Comparison of ENCODE assay signal across 22 cellular contexts in genomic region chr3:67737158-67737557, GRCh38.
DNase-seq lines count a peak whose midpoint lies in the region; ATAC-seq and TF ChIP-seq lines count a peak whose summit lies in the region.
"Had no signal": no experiment of that assay in that cellular context is flagged by ENCODE, and none has a peak within 500 bp of the region (broad histone marks: within the 10 kb centered on the region; RNA-seq: fewer than 3 reads in every experiment).

No MANE protein-coding gene starts in this region.

- H3K4me1 Mint-ChIP-seq in activated CD8-positive, alpha-beta T cell treated with anti-CD3 and anti-CD28 coated beads for 36 hours (ENCODE audit: low read depth), result peaks cover 50% of the 10 kb centered on the region
- H3K4me1 Mint-ChIP-seq in activated CD8-positive, alpha-beta T cell treated with anti-CD3 and anti-CD28 coated beads, Interleukin-2, amount 10 ng/mL, durations not matched to agents 7 days and 5 days (ENCODE audit: low read depth), result peaks cover 16% of the 10 kb centered on the region
- peaks cover 11 to 69% (median 50%) of the 10 kb centered on the region in 4 donors for H3K4me1 Mint-ChIP-seq in CD4-positive, CD25-positive, alpha-beta regulatory T cell
- peaks cover 63% of the 10 kb centered on the region for H3K4me1 Mint-ChIP-seq in CD8-positive, alpha-beta T cell (ENCODE audit: low read depth)
- H3K4me1 Mint-ChIP-seq in naive thymus-derived CD4-positive, alpha-beta T cell, result peaks cover 15 to 89% (median 77%) of the 10 kb centered on the region in 7 donors
- H3K4me1 Mint-ChIP-seq: IgD-negative memory B cell had no signal

- H3K36me3 ChIP-seq in CD4-positive, CD25-positive, alpha-beta regulatory T cell (ENCODE audit: control insufficient read depth, insufficient read depth, low read length), result no peaks in the 10 kb centered on the region
- no peaks in the 10 kb centered on the region for H3K36me3 ChIP-seq in CD8-positive, alpha-beta T cell (ENCODE audit: insufficient read depth, low read length)
- no peaks in the 10 kb centered on the region for H3K36me3 ChIP-seq in naive thymus-derived CD4-positive, alpha-beta T cell (ENCODE audit: control insufficient read depth in 2 of 3, insufficient read depth in 3 of 3, low read length in 3 of 3)
- H3K36me3 ChIP-seq in A673 (ENCODE audit: insufficient read depth, low read length, poor library complexity, severe bottlenecking), result no peaks in the 10 kb centered on the region
- H3K36me3 ChIP-seq: SJCRH30 had no signal

- DNase-seq in activated CD8-positive, alpha-beta T cell treated with anti-CD3 and anti-CD28 coated beads for 36 hours, result no peak
- no peak for DNase-seq in activated CD8-positive, alpha-beta T cell treated with anti-CD3 and anti-CD28 coated beads, Interleukin-2, amount 10 ng/mL, durations not matched to agents 7 days and 5 days
- DNase-seq in CD4-positive, CD25-positive, alpha-beta regulatory T cell, result no peak
- no peak for DNase-seq in CD8-positive, alpha-beta T cell
- DNase-seq in naive thymus-derived CD4-positive, alpha-beta T cell, result no peak
- DNase-seq in cerebellar cortex (ENCODE audit: low spot score), result no peak
- no peak for DNase-seq in A673 (ENCODE audit: low spot score)
- DNase-seq: COR-L47, DMS53, MM.1S, NCI-H2029, NCI-H446, NCI-H524 treated with DMSO at 0.1 percent for 48 hours, NCI-H774, PC-9, SJCRH30 had no signal

- POLR2A ChIA-PET in activated CD8-positive, alpha-beta T cell treated with anti-CD3 and anti-CD28 coated beads for 36 hours (lab: Charles Lee), result no interaction called here
- POLR2A ChIA-PET in activated CD8-positive, alpha-beta T cell treated with anti-CD3 and anti-CD28 coated beads, Interleukin-2, amount 10 ng/mL, durations not matched to agents 7 days and 5 days (lab: Charles Lee), result interaction anchor here (1.0 kb wide), 1 partner anchor 83 kb away, joined by 5 read pairs; the partner anchor contains the start of gene SUCLG2
- POLR2A ChIA-PET in CD8-positive, alpha-beta T cell (lab: Charles Lee), result interaction anchor here (1.2 to 5.9 kb wide), 5 partner anchors 14 to 137 kb away, joined by 3 to 32 read pairs (median 5); partner anchors contain the start of gene SUCLG2
- POLR2A ChIA-PET in naive thymus-derived CD4-positive, alpha-beta T cell (lab: Charles Lee), result interaction anchor here (0.6 to 5.1 kb wide), 11 partner anchors 9 to 89 kb away, joined by 3 to 59 read pairs (median 4); partner anchors contain the start of gene SUCLG2
- POLR2A ChIA-PET in A673 (lab: Charles Lee; ENCODE audit: low non-redundant PET), result no interaction called here

- peak overlapping the region; percentile 75 for H3K27ac Mint-ChIP-seq in activated CD8-positive, alpha-beta T cell treated with anti-CD3 and anti-CD28 coated beads for 36 hours
- H3K27ac Mint-ChIP-seq in activated CD8-positive, alpha-beta T cell treated with anti-CD3 and anti-CD28 coated beads, Interleukin-2, amount 10 ng/mL, durations not matched to agents 7 days and 5 days, result no peak overlapping the region
- H3K27ac Mint-ChIP-seq in CD4-positive, CD25-positive, alpha-beta regulatory T cell, result peak overlapping the region; percentile 88 to 97 (median 89)
- peak overlapping the region; percentile 93 for H3K27ac Mint-ChIP-seq in CD8-positive, alpha-beta T cell
- peak overlapping the region in 8 of 9 donors; percentile 79 to 98 (median 95) for H3K27ac Mint-ChIP-seq in naive thymus-derived CD4-positive, alpha-beta T cell

- no TSS peak for BruUV-seq in A673 (replicated peaks; lab: Mats Ljungman, UMichigan)

- H3K9me3 ChIP-seq in CD4-positive, CD25-positive, alpha-beta regulatory T cell (ENCODE audit: control insufficient read depth in 2 of 2, low read length in 2 of 2), result no peaks in the 10 kb centered on the region
- peaks cover 4% of the 10 kb centered on the region for H3K9me3 ChIP-seq in CD8-positive, alpha-beta T cell (ENCODE audit: low read length)
- H3K9me3 ChIP-seq in naive thymus-derived CD4-positive, alpha-beta T cell (ENCODE audit: control insufficient read depth in 2 of 3, low read length in 3 of 3), result peaks cover 0 to 4% (median 0%) of the 10 kb centered on the region in 3 experiments
- no peaks in the 10 kb centered on the region for H3K9me3 ChIP-seq in A673 (ENCODE audit: low read depth, low read length, poor library complexity, severe bottlenecking)
- H3K9me3 ChIP-seq: A549, SJCRH30 had no signal

- no peaks in the 10 kb centered on the region for H3K27me3 Mint-ChIP-seq in activated CD8-positive, alpha-beta T cell treated with anti-CD3 and anti-CD28 coated beads for 36 hours
- no peaks in the 10 kb centered on the region for H3K27me3 Mint-ChIP-seq in activated CD8-positive, alpha-beta T cell treated with anti-CD3 and anti-CD28 coated beads, Interleukin-2, amount 10 ng/mL, durations not matched to agents 7 days and 5 days (ENCODE audit: low read depth)
- H3K27me3 Mint-ChIP-seq in CD4-positive, CD25-positive, alpha-beta regulatory T cell, result no peaks in the 10 kb centered on the region
- H3K27me3 Mint-ChIP-seq in CD8-positive, alpha-beta T cell (ENCODE audit: low read depth), result no peaks in the 10 kb centered on the region
- H3K27me3 Mint-ChIP-seq in naive thymus-derived CD4-positive, alpha-beta T cell, result no peaks in the 10 kb centered on the region
- H3K27me3 Mint-ChIP-seq: IgD-negative memory B cell had no signal

- intact Hi-C loops in activated CD8-positive, alpha-beta T cell treated with anti-CD3 and anti-CD28 coated beads for 36 hours (cut with micrococcal nuclease), result no loop called here
- intact Hi-C loops in CD8-positive, alpha-beta T cell (cut with DNase I, micrococcal nuclease), result no loop called here
- intact Hi-C loops in naive thymus-derived CD4-positive, alpha-beta T cell (cut with micrococcal nuclease), result loop anchor here in 1 of 2 donors (1.0 to 10.0 kb wide), 4 partner anchors 8 to 318 kb away; no protein-coding TSS in a partner anchor
- intact Hi-C loops in A673 (cut with micrococcal nuclease; ENCODE audit: unreplicated experiment), result no loop called here

- peaks cover 10% of the 10 kb centered on the region for H3K9me3 Mint-ChIP-seq in activated CD8-positive, alpha-beta T cell treated with anti-CD3 and anti-CD28 coated beads for 36 hours
- no peaks in the 10 kb centered on the region for H3K9me3 Mint-ChIP-seq in activated CD8-positive, alpha-beta T cell treated with anti-CD3 and anti-CD28 coated beads, Interleukin-2, amount 10 ng/mL, durations not matched to agents 7 days and 5 days (ENCODE audit: insufficient read depth)
- H3K9me3 Mint-ChIP-seq in CD4-positive, CD25-positive, alpha-beta regulatory T cell, result peaks cover 0 to 13% (median 3%) of the 10 kb centered on the region in 7 donors
- H3K9me3 Mint-ChIP-seq in CD8-positive, alpha-beta T cell, result peaks cover 6% of the 10 kb centered on the region
- H3K9me3 Mint-ChIP-seq in naive thymus-derived CD4-positive, alpha-beta T cell, result peaks cover 2 to 49% (median 17%) of the 10 kb centered on the region in 11 donors

- H3K4me3 ChIP-seq in CD4-positive, CD25-positive, alpha-beta regulatory T cell (ENCODE audit: low read depth, low read length), result peak overlapping the region; percentile 70
- H3K4me3 ChIP-seq in CD8-positive, alpha-beta T cell (ENCODE audit: low read depth, low read length), result no peak overlapping the region
- no peak overlapping the region for H3K4me3 ChIP-seq in naive thymus-derived CD4-positive, alpha-beta T cell (ENCODE audit: low read length)
- H3K4me3 ChIP-seq in A673 (ENCODE audit: low read depth, low read length, poor library complexity, severe bottlenecking), result no peak overlapping the region
- H3K4me3 ChIP-seq: A549, PC-9, SJCRH30 had no signal

- H3K4me3 Mint-ChIP-seq in activated CD8-positive, alpha-beta T cell treated with anti-CD3 and anti-CD28 coated beads for 36 hours, result no peak overlapping the region
- H3K4me3 Mint-ChIP-seq in activated CD8-positive, alpha-beta T cell treated with anti-CD3 and anti-CD28 coated beads, Interleukin-2, amount 10 ng/mL, durations not matched to agents 7 days and 5 days, result no peak overlapping the region
- peak overlapping the region; percentile 13 to 83 (median 56) for H3K4me3 Mint-ChIP-seq in CD4-positive, CD25-positive, alpha-beta regulatory T cell
- H3K4me3 Mint-ChIP-seq in CD8-positive, alpha-beta T cell, result peak overlapping the region; percentile 65
- peak overlapping the region in 9 of 10 donors; percentile 39 to 85 (median 75) for H3K4me3 Mint-ChIP-seq in naive thymus-derived CD4-positive, alpha-beta T cell
- H3K4me3 Mint-ChIP-seq: IgD-negative memory B cell had no signal

- H3K27ac ChIP-seq in CD4-positive, CD25-positive, alpha-beta regulatory T cell (ENCODE audit: insufficient read depth, low read length, poor library complexity, severe bottlenecking), result peak overlapping the region; percentile 63
- H3K27ac ChIP-seq in CD8-positive, alpha-beta T cell (ENCODE audit: low read depth, low read length), result peak overlapping the region; percentile 16
- H3K27ac ChIP-seq in naive thymus-derived CD4-positive, alpha-beta T cell (ENCODE audit: low read depth, low read length), result peak overlapping the region; percentile 62
- H3K27ac ChIP-seq in A673 (ENCODE audit: low read depth, low read length, poor library complexity, severe bottlenecking), result no peak overlapping the region
- H3K27ac ChIP-seq: A549, C4-2B, HL-60, KMS-11, PC-9, SJCRH30 had no signal

- H3K4me1 ChIP-seq in CD4-positive, CD25-positive, alpha-beta regulatory T cell (ENCODE audit: control insufficient read depth, insufficient read depth, low read length, poor library complexity, severe bottlenecking), result peaks cover 30% of the 10 kb centered on the region
- H3K4me1 ChIP-seq in CD8-positive, alpha-beta T cell (ENCODE audit: insufficient read depth, low read length), result peaks cover 57% of the 10 kb centered on the region
- H3K4me1 ChIP-seq in naive thymus-derived CD4-positive, alpha-beta T cell (ENCODE audit: control insufficient read depth in 2 of 2, insufficient read depth in 2 of 2, low read length in 2 of 2), result peaks cover 6 to 63% of the 10 kb centered on the region in 2 donors
- no peaks in the 10 kb centered on the region for H3K4me1 ChIP-seq in A673 (ENCODE audit: insufficient read depth, low read length, poor library complexity, severe bottlenecking)
- H3K4me1 ChIP-seq: A549, SJCRH30 had no signal

- TF ChIP-seq CTCF in activated CD8-positive, alpha-beta T cell treated with anti-CD3 and anti-CD28 coated beads for 36 hours (IDR thresholded peaks at IDR 0.05), result no peak
- TF ChIP-seq CTCF in CD8-positive, alpha-beta T cell (IDR thresholded peaks at IDR 0.05), result no peak
- no peak for TF ChIP-seq CTCF in A673 (conservative IDR thresholded peaks at IDR 0.05; ENCODE audit: low read depth, low read length)

- peaks cover 6% of the 10 kb centered on the region for H3K36me3 Mint-ChIP-seq in activated CD8-positive, alpha-beta T cell treated with anti-CD3 and anti-CD28 coated beads for 36 hours (ENCODE audit: low read depth)
- H3K36me3 Mint-ChIP-seq in activated CD8-positive, alpha-beta T cell treated with anti-CD3 and anti-CD28 coated beads, Interleukin-2, amount 10 ng/mL, durations not matched to agents 7 days and 5 days (ENCODE audit: low read depth), result peaks cover 10% of the 10 kb centered on the region
- peaks cover 4% of the 10 kb centered on the region for H3K36me3 Mint-ChIP-seq in CD4-positive, CD25-positive, alpha-beta regulatory T cell
- peaks cover 16% of the 10 kb centered on the region for H3K36me3 Mint-ChIP-seq in CD8-positive, alpha-beta T cell
- H3K36me3 Mint-ChIP-seq in naive thymus-derived CD4-positive, alpha-beta T cell, result peaks cover 8 to 39% (median 26%) of the 10 kb centered on the region in 5 donors

- ATAC-seq in activated CD8-positive, alpha-beta T cell treated with anti-CD3 and anti-CD28 coated beads for 36 hours, result no peak
- no peak for ATAC-seq in activated CD8-positive, alpha-beta T cell treated with anti-CD3 and anti-CD28 coated beads, Interleukin-2, amount 10 ng/mL, durations not matched to agents 7 days and 5 days
- no peak for ATAC-seq in CD4-positive, CD25-positive, alpha-beta regulatory T cell (ENCODE audit: low read depth in 2 of 2)
- no peak for ATAC-seq in CD8-positive, alpha-beta T cell
- ATAC-seq in naive thymus-derived CD4-positive, alpha-beta T cell, result no peak
- ATAC-seq: A549, Right ventricle myocardium inferior had no signal

- CTCF ChIA-PET in activated CD8-positive, alpha-beta T cell treated with anti-CD3 and anti-CD28 coated beads for 36 hours (lab: Charles Lee), result interaction anchor here (1.1 to 1.6 kb wide), 2 partner anchors 9 to 53 kb away, joined by 3 to 5 read pairs; no protein-coding TSS in a partner anchor
- CTCF ChIA-PET in activated CD8-positive, alpha-beta T cell treated with anti-CD3 and anti-CD28 coated beads, Interleukin-2, amount 10 ng/mL, durations not matched to agents 7 days and 5 days (lab: Charles Lee), result no interaction called here
- CTCF ChIA-PET in CD8-positive, alpha-beta T cell (lab: Charles Lee), result no interaction called here
- CTCF ChIA-PET in naive thymus-derived CD4-positive, alpha-beta T cell (lab: Charles Lee), result interaction anchor here (0.7 to 3.4 kb wide), 6 partner anchors 15 to 143 kb away, joined by 3 to 14 read pairs (median 4); partner anchors contain the start of gene SUCLG2
- CTCF ChIA-PET in A673 (lab: Charles Lee), result no interaction called here

- no peaks in the 10 kb centered on the region for H3K27me3 ChIP-seq in CD4-positive, CD25-positive, alpha-beta regulatory T cell (ENCODE audit: control insufficient read depth, insufficient read depth, low read length)
- H3K27me3 ChIP-seq in CD8-positive, alpha-beta T cell (ENCODE audit: insufficient read depth, low read length), result no peaks in the 10 kb centered on the region
- no peaks in the 10 kb centered on the region for H3K27me3 ChIP-seq in naive thymus-derived CD4-positive, alpha-beta T cell (ENCODE audit: control insufficient read depth in 2 of 2, insufficient read depth in 2 of 2, low read length in 2 of 2)
- no peaks in the 10 kb centered on the region for H3K27me3 ChIP-seq in A673 (replicated peaks; ENCODE audit: insufficient read depth, low read depth, low read length, poor library complexity)
- H3K27me3 ChIP-seq: SJCRH30 had no signal

Comparison
In these comparisons a context has a peak if more than half of its experiments do, and no peak if none do; other contexts are left out.
1. CTCF ChIA-PET loops: an anchor here in activated CD8-positive, alpha-beta T cell treated with anti-CD3 and anti-CD28 coated beads for 36 hours (1.1 to 1.6 kb wide) and naive thymus-derived CD4-positive, alpha-beta T cell (0.7 to 3.4 kb wide); none called in activated CD8-positive, alpha-beta T cell treated with anti-CD3 and anti-CD28 coated beads, Interleukin-2, amount 10 ng/mL, durations not matched to agents 7 days and 5 days, CD8-positive, alpha-beta T cell and A673.
2. POLR2A ChIA-PET loops: an anchor here in activated CD8-positive, alpha-beta T cell treated with anti-CD3 and anti-CD28 coated beads, Interleukin-2, amount 10 ng/mL, durations not matched to agents 7 days and 5 days (1.0 kb wide), CD8-positive, alpha-beta T cell (1.2 to 5.9 kb wide) and naive thymus-derived CD4-positive, alpha-beta T cell (0.6 to 5.1 kb wide); none called in activated CD8-positive, alpha-beta T cell treated with anti-CD3 and anti-CD28 coated beads for 36 hours and A673.
3. H3K4me3 Mint-ChIP-seq: peak in CD4-positive, CD25-positive, alpha-beta regulatory T cell (4 of 4), CD8-positive, alpha-beta T cell (single experiment) and naive thymus-derived CD4-positive, alpha-beta T cell (9 of 10); none in activated CD8-positive, alpha-beta T cell treated with anti-CD3 and anti-CD28 coated beads for 36 hours (single experiment) and activated CD8-positive, alpha-beta T cell treated with anti-CD3 and anti-CD28 coated beads, Interleukin-2, amount 10 ng/mL, durations not matched to agents 7 days and 5 days (single experiment).